2 cellular contexts compared by ENCODE assay signal in genomic region chr21:32585970-32586369, GRCh38.
TF ChIP-seq lines count a peak whose summit lies in the region.

No MANE protein-coding gene starts in this region.

TF ChIP-seq in K562, 482 proteins besides CTCF, POLR2A, EP300 and RAD21:
- TF ChIP-seq LCOR (CRISPR knock-in tag; IDR thresholded peaks at IDR 0.05) = no peak
- TF ChIP-seq IRF9 (tag; IDR thresholded peaks at IDR 0.05) = no peak
- peak; percentile 75 for TF ChIP-seq ZNF316 (IDR thresholded peaks at IDR 0.05)
- TF ChIP-seq TSC22D4 (tag; IDR thresholded peaks at IDR 0.05) = no peak
- TF ChIP-seq EHMT2 (IDR thresholded peaks at IDR 0.05) = peak; percentile 26; the same call in 1 of the 2 replicates
- TF ChIP-seq BRD4 (IDR thresholded peaks at IDR 0.05) = no peak
- TF ChIP-seq RUNX1 (IDR thresholded peaks at IDR 0.05; ENCODE audit: low read depth) = no peak
- TF ChIP-seq ELK1 (CRISPR knock-in tag; IDR thresholded peaks at IDR 0.05) = no peak
- TF ChIP-seq POLR2AphosphoS2 (IDR thresholded peaks at IDR 0.05; ENCODE audit: low read length) = no peak
- TF ChIP-seq ZNF24 (IDR thresholded peaks at IDR 0.05) = 0 out of 2 replicates have a peak, but pooled peaks have one; percentile 70
- TF ChIP-seq MTA3 (IDR thresholded peaks at IDR 0.05; ENCODE audit: borderline replicate concordance) = no peak
- no peak for TF ChIP-seq ZNF766 (CRISPR knock-in tag; conservative IDR thresholded peaks at IDR 0.05)
- no peak for TF ChIP-seq ZBTB26 (CRISPR knock-in tag; IDR thresholded peaks at IDR 0.05)
- no peak for TF ChIP-seq MYC (IDR thresholded peaks at IDR 0.05; ENCODE audit: low read depth, low read length)
- no peak for TF ChIP-seq MYC (CRISPR knock-in tag; IDR thresholded peaks at IDR 0.05; ENCODE audit: borderline replicate concordance, low read depth)
- peak; percentile 25; the same call in 1 of the 2 replicates for TF ChIP-seq MAFF (IDR thresholded peaks at IDR 0.05; ENCODE audit: low read length)
- no peak for TF ChIP-seq MYNN (IDR thresholded peaks at IDR 0.05)
- TF ChIP-seq MYNN (CRISPR knock-in tag; IDR thresholded peaks at IDR 0.05) = no peak
- TF ChIP-seq ATF3 (IDR thresholded peaks at IDR 0.05) = 0 out of 2 replicates have a peak, but pooled peaks have one; percentile 13
- no peak for TF ChIP-seq ATF3 (CRISPR knock-in tag; conservative IDR thresholded peaks at IDR 0.05)
- no peak for TF ChIP-seq CREB1 (IDR thresholded peaks at IDR 0.05)
- no peak for TF ChIP-seq CREB1 (CRISPR knock-in tag; IDR thresholded peaks at IDR 0.05)
- TF ChIP-seq ZNF668 (CRISPR knock-in tag; IDR thresholded peaks at IDR 0.05) = no peak
- no peak for TF ChIP-seq NFIX (CRISPR knock-in tag; IDR thresholded peaks at IDR 0.05; ENCODE audit: low read depth)
- TF ChIP-seq ZNF263 (CRISPR knock-in tag; IDR thresholded peaks at IDR 0.05; ENCODE audit: borderline replicate concordance) = no peak
- TF ChIP-seq FOXA1 (IDR thresholded peaks at IDR 0.05; ENCODE audit: borderline replicate concordance) = no peak

TF ChIP-seq in H1, 55 proteins besides CTCF, POLR2A, EP300 and RAD21:
- TF ChIP-seq USF2 (IDR thresholded peaks at IDR 0.05; ENCODE audit: low read length) (no peak), TCF12 (IDR thresholded peaks at IDR 0.05; ENCODE audit: low read depth, low read length) (no peak), BACH1 (IDR thresholded peaks at IDR 0.05; ENCODE audit: low read length) (no peak), TBP (IDR thresholded peaks at IDR 0.05; ENCODE audit: low read depth, low read length) (no peak), MAFK (IDR thresholded peaks at IDR 0.05; ENCODE audit: low read depth, low read length) (no peak), GTF2F1 (IDR thresholded peaks at IDR 0.05; ENCODE audit: borderline replicate concordance, low read depth, low read length) (no peak), ATF3 (IDR thresholded peaks at IDR 0.05; ENCODE audit: insufficient read depth, low read depth, low read length) (no peak), ZNF274 (IDR thresholded peaks at IDR 0.05; ENCODE audit: borderline replicate concordance, extremely low read depth, low read length) (no peak), CHD2 (IDR thresholded peaks at IDR 0.05; ENCODE audit: low read length) (no peak), JUND (IDR thresholded peaks at IDR 0.05; ENCODE audit: low read length) (no peak), SIX5 (IDR thresholded peaks at IDR 0.05; ENCODE audit: low read depth, low read length) (no peak), CHD1 (IDR thresholded peaks at IDR 0.05; ENCODE audit: low read depth, low read length) (no peak)
